Comparison of ENCODE assay signal across 1 cellular context in the genomic region with DNA sequence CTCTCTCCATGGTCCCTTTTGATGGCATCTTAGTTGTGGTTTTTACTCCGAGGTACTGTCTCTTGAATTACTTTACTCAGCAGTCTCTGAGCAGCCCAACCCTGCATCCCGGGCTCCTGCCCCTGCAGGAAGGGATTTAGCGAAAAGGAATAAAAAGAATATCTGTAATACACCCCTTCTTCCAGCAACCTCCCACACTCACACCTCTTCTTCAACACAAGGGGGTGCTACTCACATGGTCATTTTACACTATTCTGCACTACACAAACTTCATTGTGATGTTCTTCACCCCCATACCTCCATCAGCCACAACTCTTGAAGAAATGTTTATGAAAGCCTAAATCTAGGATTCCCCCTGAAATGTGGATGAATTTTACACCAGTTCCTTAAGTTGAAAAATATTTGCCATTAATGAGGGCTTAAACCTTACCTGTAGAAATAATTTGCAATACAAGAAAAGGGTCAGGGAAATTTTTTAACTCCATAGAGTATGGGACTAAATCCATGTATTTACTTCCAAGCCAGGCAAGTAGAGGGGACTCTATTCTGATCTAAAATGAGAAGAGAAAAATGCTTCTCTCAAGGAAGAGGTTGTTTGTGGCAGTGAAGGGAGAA.
TF ChIP-seq lines count a peak whose summit lies in the region.

No MANE protein-coding gene starts in this region.

TF ChIP-seq in HepG2, 621 proteins besides CTCF, POLR2A, EP300 and RAD21:
- TF ChIP-seq, protein P1, sequence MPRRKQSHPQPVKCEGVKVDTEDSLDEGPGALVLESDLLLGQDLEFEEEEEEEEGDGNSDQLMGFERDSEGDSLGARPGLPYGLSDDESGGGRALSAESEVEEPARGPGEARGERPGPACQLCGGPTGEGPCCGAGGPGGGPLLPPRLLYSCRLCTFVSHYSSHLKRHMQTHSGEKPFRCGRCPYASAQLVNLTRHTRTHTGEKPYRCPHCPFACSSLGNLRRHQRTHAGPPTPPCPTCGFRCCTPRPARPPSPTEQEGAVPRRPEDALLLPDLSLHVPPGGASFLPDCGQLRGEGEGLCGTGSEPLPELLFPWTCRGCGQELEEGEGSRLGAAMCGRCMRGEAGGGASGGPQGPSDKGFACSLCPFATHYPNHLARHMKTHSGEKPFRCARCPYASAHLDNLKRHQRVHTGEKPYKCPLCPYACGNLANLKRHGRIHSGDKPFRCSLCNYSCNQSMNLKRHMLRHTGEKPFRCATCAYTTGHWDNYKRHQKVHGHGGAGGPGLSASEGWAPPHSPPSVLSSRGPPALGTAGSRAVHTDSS (CRISPR knock-in tag; conservative IDR thresholded peaks at IDR 0.05): no peak
- no peak for TF ChIP-seq AGO2 (optimal IDR thresholded peaks at IDR 0.05; ENCODE audit: low read depth, low read length)
- TF ChIP-seq, protein P2, sequence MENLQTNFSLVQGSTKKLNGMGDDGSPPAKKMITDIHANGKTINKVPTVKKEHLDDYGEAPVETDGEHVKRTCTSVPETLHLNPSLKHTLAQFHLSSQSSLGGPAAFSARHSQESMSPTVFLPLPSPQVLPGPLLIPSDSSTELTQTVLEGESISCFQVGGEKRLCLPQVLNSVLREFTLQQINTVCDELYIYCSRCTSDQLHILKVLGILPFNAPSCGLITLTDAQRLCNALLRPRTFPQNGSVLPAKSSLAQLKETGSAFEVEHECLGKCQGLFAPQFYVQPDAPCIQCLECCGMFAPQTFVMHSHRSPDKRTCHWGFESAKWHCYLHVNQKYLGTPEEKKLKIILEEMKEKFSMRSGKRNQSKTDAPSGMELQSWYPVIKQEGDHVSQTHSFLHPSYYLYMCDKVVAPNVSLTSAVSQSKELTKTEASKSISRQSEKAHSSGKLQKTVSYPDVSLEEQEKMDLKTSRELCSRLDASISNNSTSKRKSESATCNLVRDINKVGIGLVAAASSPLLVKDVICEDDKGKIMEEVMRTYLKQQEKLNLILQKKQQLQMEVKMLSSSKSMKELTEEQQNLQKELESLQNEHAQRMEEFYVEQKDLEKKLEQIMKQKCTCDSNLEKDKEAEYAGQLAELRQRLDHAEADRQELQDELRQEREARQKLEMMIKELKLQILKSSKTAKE (CRISPR knock-in tag; IDR thresholded peaks at IDR 0.05; ENCODE audit: borderline replicate concordance): no peak
- TF ChIP-seq LCORL (IDR thresholded peaks at IDR 0.05): no peak
- TF ChIP-seq LCORL (CRISPR knock-in tag; IDR thresholded peaks at IDR 0.05): no peak
- TF ChIP-seq STAG1 (CRISPR knock-in tag; IDR thresholded peaks at IDR 0.05): peak; percentile 89
- no peak for TF ChIP-seq ZNF672 (CRISPR knock-in tag; IDR thresholded peaks at IDR 0.05)
- TF ChIP-seq SMC3 (IDR thresholded peaks at IDR 0.05; ENCODE audit: low read length): peak; percentile 67
- TF ChIP-seq ZFP90 (CRISPR knock-in tag; IDR thresholded peaks at IDR 0.05; ENCODE audit: borderline replicate concordance): no peak
- no peak for TF ChIP-seq ASH2L (IDR thresholded peaks at IDR 0.05; ENCODE audit: insufficient read length, low read depth, low read length)
- TF ChIP-seq NCOA1 (CRISPR knock-in tag; IDR thresholded peaks at IDR 0.05): no peak
- no peak for TF ChIP-seq ZNF780A (CRISPR knock-in tag; IDR thresholded peaks at IDR 0.05)
- TF ChIP-seq, protein P3, sequence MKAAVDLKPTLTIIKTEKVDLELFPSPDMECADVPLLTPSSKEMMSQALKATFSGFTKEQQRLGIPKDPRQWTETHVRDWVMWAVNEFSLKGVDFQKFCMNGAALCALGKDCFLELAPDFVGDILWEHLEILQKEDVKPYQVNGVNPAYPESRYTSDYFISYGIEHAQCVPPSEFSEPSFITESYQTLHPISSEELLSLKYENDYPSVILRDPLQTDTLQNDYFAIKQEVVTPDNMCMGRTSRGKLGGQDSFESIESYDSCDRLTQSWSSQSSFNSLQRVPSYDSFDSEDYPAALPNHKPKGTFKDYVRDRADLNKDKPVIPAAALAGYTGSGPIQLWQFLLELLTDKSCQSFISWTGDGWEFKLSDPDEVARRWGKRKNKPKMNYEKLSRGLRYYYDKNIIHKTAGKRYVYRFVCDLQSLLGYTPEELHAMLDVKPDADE (CRISPR knock-in tag; IDR thresholded peaks at IDR 0.05): no peak
